In the genomic region with DNA sequence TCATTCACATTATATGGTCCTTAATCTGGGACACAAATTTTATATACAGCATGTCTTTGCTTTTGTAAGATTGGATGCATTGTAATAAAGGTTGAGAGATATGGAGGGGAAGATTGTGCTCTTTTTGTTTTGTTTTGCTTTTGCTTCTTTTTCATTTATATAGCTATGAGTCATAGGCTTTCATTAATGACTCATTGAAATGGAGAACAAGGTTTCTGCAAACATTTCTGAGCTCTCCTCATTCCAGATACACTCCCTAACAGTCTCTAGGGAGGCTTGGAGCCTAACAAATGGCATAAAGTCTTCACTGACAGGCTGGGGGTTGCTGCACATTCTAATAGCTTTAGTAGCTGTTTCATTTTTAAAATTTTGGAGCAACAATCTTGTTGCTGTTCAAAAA, we compare ENCODE assay signal across 9 cellular contexts. TPM values are rescaled to one million over a fixed set of nuclear protein-coding genes. Genes with fewer than 3 reads are reported as not detected.
DNase-seq lines count a peak whose midpoint lies in the region; FAIRE-seq and TF ChIP-seq lines count a peak whose summit lies in the region.
"Had no signal": no experiment of that assay in that cellular context is flagged by ENCODE, and none has a peak within 500 bp of the region (broad histone marks: within the 10 kb centered on the region; RNA-seq: fewer than 3 reads in every experiment).

No MANE protein-coding gene starts in this region.

- DNase-seq in NCI-H2196 (lab: John Stamatoyannopoulos, UW; ENCODE audit: unreplicated experiment) = peak; percentile 2
- no peak for DNase-seq in NCI-H2196 treated with DMSO at 0.1 percent for 48 hours (lab: John Stamatoyannopoulos, UW; ENCODE audit: unreplicated experiment)
- DNase-seq in SK-MEL-5 (ENCODE audit: low read depth, low spot score) = peak; percentile 86
- DNase-seq in hepatocyte (ENCODE audit: low spot score) = peak; percentile 54
- DNase-seq in urothelium cell line (ENCODE audit: low spot score) = peak; percentile 61
- DNase-seq in testis = no peak
- no peak for DNase-seq in stimulated activated CD8-positive, alpha-beta memory T cell treated with anti-CD3 and anti-CD28 coated beads, Interleukin-4, amount 100 ng/mL, for 48 hours
- DNase-seq in COR-L47 (lab: John Stamatoyannopoulos, UW) = no peak

- in situ Hi-C loops in SK-MEL-5 (cut with HindIII; ENCODE audit: low pct_unique_long_range_greater_than_20kb, low sequenced_read_pairs) = no loop called here

- H3K9me2 ChIP-seq in hepatocyte (replicated peaks; ENCODE audit: insufficient read depth) = no peaks in the 10 kb centered on the region

- H3K4me3 ChIP-seq in hepatocyte (no peak overlapping the region), testis (no peak overlapping the region)
- H3K4me3 ChIP-seq: BLaER1 had no signal

- no peak for TF ChIP-seq CTCF in hepatocyte (IDR thresholded peaks at IDR 0.05; ENCODE audit: poor library complexity)
- TF ChIP-seq CTCF in testis (IDR thresholded peaks at IDR 0.05) = no peak

- H3K27ac ChIP-seq in hepatocyte = peak overlapping the region; percentile 17
- H3K27ac ChIP-seq in testis = no peak overlapping the region
- H3K27ac ChIP-seq: BLaER1 had no signal

- no peaks in the 10 kb centered on the region for H3K79me2 ChIP-seq in hepatocyte

- no peak overlapping the region for H2AFZ ChIP-seq in hepatocyte

- TF ChIP-seq POLR2A in testis (IDR thresholded peaks at IDR 0.05) = no peak

- no peaks in the 10 kb centered on the region for H3K36me3 ChIP-seq in hepatocyte (replicated peaks; ENCODE audit: insufficient read depth, low read depth)
- no peaks in the 10 kb centered on the region for H3K36me3 ChIP-seq in testis (ENCODE audit: low read depth, missing control alignments)
- H3K36me3 ChIP-seq: BLaER1 had no signal

- peak overlapping the region; percentile 3 for H3K4me2 ChIP-seq in hepatocyte
- H3K4me2 ChIP-seq: BLaER1 had no signal

- H3K9me3 ChIP-seq in hepatocyte (ENCODE audit: low read depth) = no peaks in the 10 kb centered on the region
- H3K9me3 ChIP-seq in testis = no peaks in the 10 kb centered on the region
- H3K9me3 ChIP-seq: BLaER1 had no signal

- intact Hi-C loops in testis (cut with DNase I; ENCODE audit: low total_unique reads) = no loop called here

- no peak for FAIRE-seq in urothelium cell line (lab: Jason Lieb, UNC)

- peaks cover 4% of the 10 kb centered on the region for H3K4me1 ChIP-seq in hepatocyte (ENCODE audit: insufficient read depth)
- no peaks in the 10 kb centered on the region for H3K4me1 ChIP-seq in testis
- H3K4me1 ChIP-seq: BLaER1 had no signal

- no peaks in the 10 kb centered on the region for H3K27me3 ChIP-seq in hepatocyte
- H3K27me3 ChIP-seq in testis = no peaks in the 10 kb centered on the region
- H3K27me3 ChIP-seq: BLaER1 had no signal

- H4K20me1 ChIP-seq in hepatocyte (ENCODE audit: insufficient read depth, poor library complexity, severe bottlenecking) = no peaks in the 10 kb centered on the region
- H4K20me1 ChIP-seq: BLaER1 had no signal

RNA-seq across cellular contexts. Expression of a gene that starts 21.4 kb away (rescaled TPM):
- total RNA-seq in SK-MEL-5 (2014; rRNA removed; shearing (Covaris generic)) = 1.1 TPM in 2 replicates
- polyA plus RNA-seq in SK-MEL-5 (2015; cell fraction: cytosol; rRNA removed) = 0.54 and 0.86 TPM in 2 replicates
- polyA plus RNA-seq in SK-MEL-5 (2015; cell fraction: nucleus; rRNA removed) = 0.59 and 0.70 TPM in 2 replicates
- total RNA-seq in hepatocyte = 70.9 and 73.4 TPM in 2 replicates
- 15.1 and 17.2 TPM in 2 replicates for polyA plus RNA-seq in hepatocyte
- total RNA-seq in testis = 10 to 100 TPM; 15.3 to 23.3 TPM
- 12.3 TPM for polyA plus RNA-seq in testis (ENCODE audit: insufficient read depth, low read depth, low replicate concordance)

Comparison
In these comparisons a context has a peak if more than half of its experiments do, and no peak if none do; other contexts are left out.
1. DNase-seq: peak in NCI-H2196 (single experiment), SK-MEL-5 (single experiment), hepatocyte (single experiment) and urothelium cell line (single experiment); none in NCI-H2196 treated with DMSO at 0.1 percent for 48 hours (single experiment), testis (single experiment), stimulated activated CD8-positive, alpha-beta memory T cell treated with anti-CD3 and anti-CD28 coated beads, Interleukin-4, amount 100 ng/mL, for 48 hours (single experiment) and COR-L47 (single experiment).